Comparison of ENCODE assay signal across 23 cellular contexts in genomic region chr10:47404937-47405336, GRCh38. TPM values are rescaled to one million over a fixed set of nuclear protein-coding genes. Genes with fewer than 3 reads are reported as not detected.
DNase-seq lines count a peak whose midpoint lies in the region; ATAC-seq and TF ChIP-seq lines count a peak whose summit lies in the region.
"Had no signal": no experiment of that assay in that cellular context is flagged by ENCODE, and none has a peak within 500 bp of the region (broad histone marks: within the 10 kb centered on the region; RNA-seq: fewer than 3 reads in every experiment).

No MANE protein-coding gene starts in this region.

- H3K4me1 ChIP-seq in Caco-2: peaks cover 70% of the 10 kb centered on the region
- peaks cover 30 to 63% (median 43%) of the 10 kb centered on the region in 3 donors for H3K4me1 ChIP-seq in esophagus squamous epithelium
- peaks cover 62 to 68% of the 10 kb centered on the region in 2 experiments for H3K4me1 ChIP-seq in trophoblast cell (ENCODE audit: control insufficient read depth in 1 of 2, insufficient read depth in 2 of 2, low read length in 2 of 2)

- intact Hi-C loops in Caco-2 (cut with micrococcal nuclease; ENCODE audit: unreplicated experiment): no loop called here
- intact Hi-C loops in esophagus squamous epithelium (cut with DNase I): no loop called here
- intact Hi-C loops in Right ventricle myocardium inferior (cut with DNase I): no loop called here

- H3K27ac Mint-ChIP-seq in Caco-2 (ENCODE audit: unreplicated experiment) (peak overlapping the region; percentile 66), immature natural killer cell (no peak overlapping the region)
- H3K27ac Mint-ChIP-seq in activated naive CD4-positive, alpha-beta T cell treated with anti-CD3 and anti-CD28 coated beads, Interleukin-2, amount 50 U/mL, for 72 hours: no peak overlapping the region

- H3K14ac ChIP-seq in trophoblast cell (ENCODE audit: low read length): peak overlapping the region; percentile 34

- DNase-seq in Caco-2: no peak
- no peak for DNase-seq in RWPE1 (ENCODE audit: low spot score)
- DNase-seq in esophagus squamous epithelium (lab: John Stamatoyannopoulos, UW): no peak
- no peak for DNase-seq in trophoblast cell
- no peak for DNase-seq in immature natural killer cell
- no peak for DNase-seq in Right ventricle myocardium inferior (ENCODE audit: missing footprints)
- no peak for DNase-seq in activated naive CD4-positive, alpha-beta T cell treated with anti-CD3 and anti-CD28 coated beads, Interleukin-2, amount 50 U/mL, for 72 hours (ENCODE audit: low spot score in 2 of 2)
- DNase-seq: 8988T; CD4-positive, CD25-positive, alpha-beta regulatory T cell; DMS53; KG1; MG63; NCI-H2029; NCI-H446; NCI-H526; NCI-H82; NK-92 treated with Interleukin-12 subunit alpha and Interleukin-12 subunit beta, amount 100 ng/mL, for 24 hours; SJCRH30 had no signal

- no peak overlapping the region for H3K9ac ChIP-seq in trophoblast cell (ENCODE audit: low read length)
- H3K9ac ChIP-seq: BLaER1 had no signal

- no peak for ATAC-seq in HG02798 (IDR thresholded peaks at IDR 0.05; ENCODE audit: poor library complexity, unreplicated experiment)
- ATAC-seq in Right ventricle myocardium inferior: no peak
- ATAC-seq in activated naive CD4-positive, alpha-beta T cell treated with anti-CD3 and anti-CD28 coated beads, Interleukin-2, amount 50 U/mL, for 72 hours: no peak

- peak overlapping the region; percentile 93 for H2AK5ac ChIP-seq in trophoblast cell (ENCODE audit: low read length)

- 46 to 75% methylated on average over 1 to 2 of the region's 2 CpGs for WGBS in esophagus squamous epithelium, 2 donors
- WGBS in trophoblast cell (ENCODE audit: extremely low coverage, insufficient coverage, insufficient read length): no CpG with 5 or more reads among the region's 2 CpGs

- POLR2A ChIA-PET in Caco-2 (lab: Charles Lee) (interaction anchor here (0.8 kb wide), 1 partner anchor 21 kb away, joined by 4 read pairs; the partner anchor contains the start of gene ZNF488), RWPE1 (lab: Yijun Ruan, JAX; ENCODE audit: low non-redundant PET) (no interaction called here)

- H3K27me3 ChIP-seq in Caco-2 (replicated peaks; ENCODE audit: control insufficient read depth, insufficient read depth, low read length) (no peaks in the 10 kb centered on the region), esophagus squamous epithelium (no peaks in the 10 kb centered on the region), trophoblast cell (ENCODE audit: insufficient read depth, low read length) (no peaks in the 10 kb centered on the region)
- H3K27me3 ChIP-seq: BLaER1, MG63, SJCRH30 had no signal

- no peaks in the 10 kb centered on the region for H3K36me3 ChIP-seq in Caco-2 (ENCODE audit: control insufficient read depth, insufficient read depth, low read length)
- no peaks in the 10 kb centered on the region for H3K36me3 ChIP-seq in esophagus squamous epithelium
- peaks cover 0 to 2% of the 10 kb centered on the region in 2 experiments for H3K36me3 ChIP-seq in trophoblast cell (ENCODE audit: control insufficient read depth in 1 of 2, insufficient read depth in 2 of 2, low read length in 2 of 2)
- H3K36me3 ChIP-seq: BLaER1, MG63, SJCRH30 had no signal

- peak overlapping the region; percentile 86 for H3K27ac ChIP-seq in RWPE1
- H3K27ac ChIP-seq in esophagus squamous epithelium: peak overlapping the region; percentile 36 to 76 (median 53)
- peak overlapping the region; percentile 25 for H3K27ac ChIP-seq in trophoblast cell (ENCODE audit: low read depth, low read length)
- H3K27ac ChIP-seq: BLaER1, SJCRH30 had no signal

- H3K4me3 Mint-ChIP-seq in Caco-2 (ENCODE audit: unreplicated experiment): no peak overlapping the region
- H3K4me3 Mint-ChIP-seq in immature natural killer cell: no peak overlapping the region
- H3K4me3 Mint-ChIP-seq: CD4-positive, CD25-positive, alpha-beta regulatory T cell had no signal

- peak overlapping the region; percentile 86 for H2BK5ac ChIP-seq in trophoblast cell (ENCODE audit: low read depth, low read length, poor library complexity)

- no peak overlapping the region for H3K4me2 ChIP-seq in trophoblast cell (ENCODE audit: low read length)
- H3K4me2 ChIP-seq: BLaER1 had no signal

- H3K4me3 ChIP-seq in Caco-2 (ENCODE audit: low read depth, low read length) (no peak overlapping the region), esophagus squamous epithelium (no peak overlapping the region), trophoblast cell (ENCODE audit: low read depth, low read length) (no peak overlapping the region)
- H3K4me3 ChIP-seq: BLaER1, MG63, SJCRH30 had no signal

- H3K79me1 ChIP-seq in trophoblast cell (ENCODE audit: low read length): peaks cover 67% of the 10 kb centered on the region

- CTCF ChIA-PET in Caco-2 (lab: Charles Lee) (interaction anchor here (0.8 to 2.0 kb wide), 4 partner anchors 17 to 51 kb away, joined by 3 to 9 read pairs (median 4); partner anchors contain the start of gene ZNF488), RWPE1 (lab: Yijun Ruan, JAX) (no interaction called here)

- TF ChIP-seq CTCF in Caco-2 (IDR thresholded peaks at IDR 0.05; ENCODE audit: insufficient read depth in 1 of 2, low read depth in 1 of 2, low read length in 1 of 2, severe bottlenecking in 1 of 2, unreplicated experiment in 1 of 2): no peak
- no peak for TF ChIP-seq CTCF in RWPE1 (conservative IDR thresholded peaks at IDR 0.05; ENCODE audit: low read depth)
- no peak for TF ChIP-seq CTCF in esophagus squamous epithelium (IDR thresholded peaks at IDR 0.05)

- H3K4me1 Mint-ChIP-seq in Caco-2 (ENCODE audit: low read depth, unreplicated experiment) (peaks cover 34% of the 10 kb centered on the region), immature natural killer cell (no peaks in the 10 kb centered on the region)
- H3K4me1 Mint-ChIP-seq: CD4-positive, CD25-positive, alpha-beta regulatory T cell had no signal

- no peak for TF ChIP-seq POLR2A in esophagus squamous epithelium (IDR thresholded peaks at IDR 0.05)

- no TSS peak for BruUV-seq in Caco-2 (replicated peaks; lab: Mats Ljungman, UMichigan)

- peak overlapping the region; percentile 91 for H2BK120ac ChIP-seq in trophoblast cell (ENCODE audit: insufficient read depth, low read length, poor library complexity)

- peak overlapping the region; percentile 93 for H4K91ac ChIP-seq in trophoblast cell (ENCODE audit: low read depth, low read length)

- H3K23ac ChIP-seq in trophoblast cell (ENCODE audit: low read length): no peak overlapping the region

- H3K9me3 ChIP-seq in Caco-2 (no peaks in the 10 kb centered on the region), esophagus squamous epithelium (no peaks in the 10 kb centered on the region), trophoblast cell (ENCODE audit: insufficient read depth, low read depth, low read length) (peaks cover 2% of the 10 kb centered on the region)
- H3K9me3 ChIP-seq: BLaER1, MG63, SJCRH30 had no signal

- H3K27me3 Mint-ChIP-seq in Caco-2 (ENCODE audit: insufficient read depth, unreplicated experiment) (no peaks in the 10 kb centered on the region), immature natural killer cell (ENCODE audit: low read depth in 3 of 3) (peaks cover 1 to 2% (median 2%) of the 10 kb centered on the region in 3 donors)

- peak overlapping the region; percentile 14 for H3K4ac ChIP-seq in trophoblast cell (ENCODE audit: low read depth, low read length)

- peak overlapping the region; percentile 29 for H2BK12ac ChIP-seq in trophoblast cell (ENCODE audit: low read length)

- H3K9me3 Mint-ChIP-seq in Caco-2 (ENCODE audit: unreplicated experiment) (no peaks in the 10 kb centered on the region), immature natural killer cell (peaks cover 0 to 2% (median 0%) of the 10 kb centered on the region in 6 donors)
- no peaks in the 10 kb centered on the region for H3K9me3 Mint-ChIP-seq in activated naive CD4-positive, alpha-beta T cell treated with anti-CD3 and anti-CD28 coated beads, Interleukin-2, amount 50 U/mL, for 72 hours
- H3K9me3 Mint-ChIP-seq: CD4-positive, CD25-positive, alpha-beta regulatory T cell had no signal

- peaks cover 14% of the 10 kb centered on the region for H3K79me2 ChIP-seq in trophoblast cell (ENCODE audit: control insufficient read depth, insufficient read depth, low read length, poor library complexity)

- H3K36me3 Mint-ChIP-seq in Caco-2 (ENCODE audit: insufficient read depth, unreplicated experiment) (no peaks in the 10 kb centered on the region), immature natural killer cell (no peaks in the 10 kb centered on the region)
- no peaks in the 10 kb centered on the region for H3K36me3 Mint-ChIP-seq in activated naive CD4-positive, alpha-beta T cell treated with anti-CD3 and anti-CD28 coated beads, Interleukin-2, amount 50 U/mL, for 72 hours
- H3K36me3 Mint-ChIP-seq: CD4-positive, CD25-positive, alpha-beta regulatory T cell had no signal

- no peak overlapping the region for H4K12ac ChIP-seq in trophoblast cell (ENCODE audit: low read depth, low read length)

- peak overlapping the region; percentile 32 for H3K18ac ChIP-seq in trophoblast cell (ENCODE audit: low read length)

- no peak overlapping the region for H4K8ac ChIP-seq in trophoblast cell (ENCODE audit: low read depth, low read length)

- no peak overlapping the region for H2AFZ ChIP-seq in trophoblast cell (ENCODE audit: insufficient read depth, low read length, poor library complexity)

RNA-seq across cellular contexts. Expression of gene ZNF488, which starts 20.8 kb away (rescaled TPM):
- total RNA-seq in Caco-2 (2022) (5.6 and 8.7 TPM in 2 replicates), esophagus squamous epithelium (1 to 10 TPM in 1 of 4 donors, under 1 TPM in 3; 0.29 to 1.4 (median 0.73) TPM), Right ventricle myocardium inferior (not detected)
- polyA plus RNA-seq in trophoblast cell (2013): 34.5 and 39.7 TPM in 2 replicates
- not detected for polyA plus RNA-seq in immature natural killer cell
- total RNA-seq in activated naive CD4-positive, alpha-beta T cell treated with anti-CD3 and anti-CD28 coated beads, Interleukin-2, amount 50 U/mL, for 72 hours: under 1 TPM; 0.23 to 0.55 TPM
- total RNA-seq: CD4-positive, CD25-positive, alpha-beta regulatory T cell; G401 had no signal
- polyA plus RNA-seq: CD4-positive, CD25-positive, alpha-beta regulatory T cell had no signal

RNA-seq across cellular contexts. Expression of gene RBP3, which starts 56.8 kb away (rescaled TPM):
- total RNA-seq in Caco-2 (2022): not detected in 2 replicates
- total RNA-seq in esophagus squamous epithelium: not detected
- not detected in 2 replicates for polyA plus RNA-seq in trophoblast cell (2013)
- polyA plus RNA-seq in immature natural killer cell: not detected
- not detected for total RNA-seq in Right ventricle myocardium inferior
- total RNA-seq in activated naive CD4-positive, alpha-beta T cell treated with anti-CD3 and anti-CD28 coated beads, Interleukin-2, amount 50 U/mL, for 72 hours: not detected
- total RNA-seq: CD4-positive, CD25-positive, alpha-beta regulatory T cell; Daoy; G401; SJCRH30 had no signal
- polyA plus RNA-seq: AG04450; CD4-positive, CD25-positive, alpha-beta regulatory T cell had no signal

Comparison
In these comparisons a context has a peak if more than half of its experiments do, and no peak if none do; other contexts are left out.
1. H3K27ac ChIP-seq: peak in every context shown above with its lines; median percentile 86 in RWPE1; 53 in esophagus squamous epithelium; 25 in trophoblast cell.